Comparison of ENCODE assay signal across 15 cellular contexts in genomic region chr5:151097081-151097480, GRCh38. TPM values are rescaled to one million over a fixed set of nuclear protein-coding genes. Genes with fewer than 3 reads are reported as not detected.
DNase-seq lines count a peak whose midpoint lies in the region; ATAC-seq, FAIRE-seq and TF ChIP-seq lines count a peak whose summit lies in the region.
"Had no signal": no experiment of that assay in that cellular context is flagged by ENCODE, and none has a peak within 500 bp of the region (broad histone marks: within the 10 kb centered on the region; RNA-seq: fewer than 3 reads in every experiment).

No MANE protein-coding gene starts in this region.

- intact Hi-C loops in mammary epithelial cell (cut with micrococcal nuclease): no loop called here

- peaks cover 64% of the 10 kb centered on the region for H3K4me1 ChIP-seq in CD8-positive, alpha-beta memory T cell (ENCODE audit: insufficient read depth, low read length)
- peaks cover 88 to 94% of the 10 kb centered on the region in 2 experiments for H3K4me1 ChIP-seq in neutrophil (ENCODE audit: control insufficient read depth in 1 of 2, insufficient read depth in 1 of 2, low read depth in 1 of 2, low read length in 1 of 2)
- peaks cover 35% of the 10 kb centered on the region for H3K4me1 ChIP-seq in mammary epithelial cell (ENCODE audit: insufficient read depth, low read length)

- dilution Hi-C loops in mammary epithelial cell (cut with HindIII; ENCODE audit: low sequenced_read_pairs): loop anchor here (25.0 kb wide), 1 partner anchor 515 kb away; no protein-coding TSS in a partner anchor

- H3K4me1 Mint-ChIP-seq in CD8-positive, alpha-beta memory T cell: peaks cover 69 to 89% (median 84%) of the 10 kb centered on the region in 3 donors

- ATAC-seq in HG03280 (IDR thresholded peaks at IDR 0.05; ENCODE audit: unreplicated experiment) (no peak), GM21515 (IDR thresholded peaks at IDR 0.05; ENCODE audit: unreplicated experiment) (no peak)

- H3K9me3 ChIP-seq in CD8-positive, alpha-beta memory T cell (ENCODE audit: low read length): no peaks in the 10 kb centered on the region
- no peaks in the 10 kb centered on the region for H3K9me3 ChIP-seq in neutrophil
- no peaks in the 10 kb centered on the region for H3K9me3 ChIP-seq in mammary epithelial cell (replicated peaks; ENCODE audit: insufficient read depth, low read length)
- H3K9me3 ChIP-seq: SJCRH30 had no signal

- H3K27ac Mint-ChIP-seq in CD8-positive, alpha-beta memory T cell: peak overlapping the region; percentile 81 to 98 (median 92)

- peaks cover 0 to 4% of the 10 kb centered on the region in 2 donors for H3K27me3 Mint-ChIP-seq in CD8-positive, alpha-beta memory T cell

- H3K27ac ChIP-seq in CD8-positive, alpha-beta memory T cell (ENCODE audit: low read depth, low read length): peak overlapping the region; percentile 8
- H3K27ac ChIP-seq in neutrophil (peak overlapping the region; percentile 98), mammary epithelial cell (ENCODE audit: insufficient read depth, low read depth, low read length) (no peak overlapping the region)
- H3K27ac ChIP-seq: SJCRH30 had no signal

- H3K4me3 ChIP-seq in CD8-positive, alpha-beta memory T cell (ENCODE audit: low read length): no peak overlapping the region
- no peak overlapping the region for H3K4me3 ChIP-seq in bronchial epithelial cell (ENCODE audit: low read depth, low read length)
- peak overlapping the region; percentile 18 to 47 for H3K4me3 ChIP-seq in neutrophil (ENCODE audit: low read depth in 1 of 2, low read length in 1 of 2)
- H3K4me3 ChIP-seq in mammary epithelial cell (replicated peaks in 1 of 3; ENCODE audit: insufficient read depth in 1 of 3, low read depth in 2 of 3, low read length in 3 of 3): no peak overlapping the region
- H3K4me3 ChIP-seq: SJCRH30 had no signal

- peak in 1 of 5 donors; percentile 22 for DNase-seq in CD8-positive, alpha-beta memory T cell
- DNase-seq in NOMO-1 (lab: John Stamatoyannopoulos, UW; ENCODE audit: unreplicated experiment in 2 of 2) (peak; percentile 52 to 82), bronchial epithelial cell (ENCODE audit: low read depth) (peak; percentile 37), mammary epithelial cell (no peak), activated gamma-delta T cell treated with Interleukin-2 at 50 U/mL for 16 hours (no peak)
- DNase-seq: foreskin fibroblast; NCI-H187 treated with DMSO at 0.1 percent for 48 hours; NCI-H774; stimulated activated CD4-positive, alpha-beta T cell treated with anti-CD3 and anti-CD28 coated beads, Interleukin-2, amount 100 ng/mL, for 48 hours; stimulated activated naive CD4-positive, alpha-beta T cell treated with Interleukin-2 at 50 U/mL for 16 hours had no signal

- in situ Hi-C loops in mammary epithelial cell (cut with MboI; ENCODE audit: low sequenced_read_pairs in 2 of 2): no loop called here

- POLR2A ChIA-PET in CD8-positive, alpha-beta memory T cell (lab: Charles Lee): interaction anchor here (1.1 kb wide), 1 partner anchor 17 kb away, joined by 4 read pairs; the partner anchor contains the start of gene TNIP1

- 100% methylated on average over 5 of the region's 6 CpGs for WGBS in mammary epithelial cell (ENCODE audit: low coverage, missing lambda C conversion rate)

- H2AFZ ChIP-seq in mammary epithelial cell (ENCODE audit: low read depth, low read length): no peak overlapping the region

- no peaks in the 10 kb centered on the region for H3K9me3 Mint-ChIP-seq in CD8-positive, alpha-beta memory T cell

- H3K9ac ChIP-seq in mammary epithelial cell (ENCODE audit: insufficient read depth, low read length): no peak overlapping the region

- CTCF ChIA-PET in CD8-positive, alpha-beta memory T cell (lab: Charles Lee): interaction anchor here (0.9 to 7.2 kb wide), 6 partner anchors 10 to 46 kb away, joined by 3 to 55 read pairs (median 4); no protein-coding TSS in a partner anchor
- CTCF ChIA-PET in mammary epithelial cell (lab: Charles Lee; ENCODE audit: low non-redundant PET): no interaction called here

- no peak for TF ChIP-seq CTCF in bronchial epithelial cell (IDR thresholded peaks at IDR 0.05; ENCODE audit: insufficient read depth, low read length, severe bottlenecking)
- no peak for TF ChIP-seq CTCF in neutrophil (IDR thresholded peaks at IDR 0.05)
- TF ChIP-seq CTCF in mammary epithelial cell (conservative IDR thresholded peaks at IDR 0.05 in 1 of 2, IDR thresholded peaks at IDR 0.05 in 1 of 2; ENCODE audit: extremely low read depth in 1 of 2, insufficient read depth in 1 of 2, low read depth in 1 of 2, low read length in 2 of 2): no peak

- peak overlapping the region in 3 of 7 donors; percentile 15 to 31 (median 26) for H3K4me3 Mint-ChIP-seq in CD8-positive, alpha-beta memory T cell

- BruUV-seq in mammary epithelial cell (replicated peaks; lab: Mats Ljungman, UMichigan): no TSS peak

- peaks cover 14% of the 10 kb centered on the region for H3K36me3 ChIP-seq in CD8-positive, alpha-beta memory T cell (ENCODE audit: insufficient read depth, low read length)
- no peaks in the 10 kb centered on the region for H3K36me3 ChIP-seq in bronchial epithelial cell (ENCODE audit: control insufficient read depth, insufficient read depth, low read length)
- H3K36me3 ChIP-seq in neutrophil: no peaks in the 10 kb centered on the region
- H3K36me3 ChIP-seq in mammary epithelial cell (ENCODE audit: insufficient read depth, low read length): no peaks in the 10 kb centered on the region

- H3K79me2 ChIP-seq in mammary epithelial cell (ENCODE audit: insufficient read depth, low read length): no peaks in the 10 kb centered on the region

- no peak for FAIRE-seq in bronchial epithelial cell (lab: Jason Lieb, UNC)
- FAIRE-seq: H1 had no signal

- no peaks in the 10 kb centered on the region for H4K20me1 ChIP-seq in mammary epithelial cell (ENCODE audit: insufficient read depth, low read length)

- peaks cover 0 to 31% (median 5%) of the 10 kb centered on the region in 3 donors for H3K36me3 Mint-ChIP-seq in CD8-positive, alpha-beta memory T cell

- H3K27me3 ChIP-seq in CD8-positive, alpha-beta memory T cell (ENCODE audit: insufficient read depth, low read length, poor library complexity, severe bottlenecking): no peaks in the 10 kb centered on the region
- no peaks in the 10 kb centered on the region for H3K27me3 ChIP-seq in bronchial epithelial cell (ENCODE audit: control insufficient read depth, insufficient read depth, low read length)
- no peaks in the 10 kb centered on the region for H3K27me3 ChIP-seq in neutrophil
- no peaks in the 10 kb centered on the region for H3K27me3 ChIP-seq in mammary epithelial cell (ENCODE audit: insufficient read depth, low read length)
- H3K27me3 ChIP-seq: SJCRH30 had no signal

- H3K4me2 ChIP-seq in mammary epithelial cell (ENCODE audit: insufficient read depth, low read depth, low read length): no peak overlapping the region

RNA-seq across cellular contexts. Expression of gene TNIP1, which starts 16.2 kb away (rescaled TPM):
- 100 to 1,000 TPM; 212 to 213 TPM for total RNA-seq in CD8-positive, alpha-beta memory T cell
- 62.4 TPM for polyA plus RNA-seq in CD8-positive, alpha-beta memory T cell
- total RNA-seq in bronchial epithelial cell (65.6 and 75.3 TPM in 2 replicates), mammary epithelial cell (100 to 1,000 TPM in 1 of 2 donors, 10 to 100 TPM in 1; 74.3 to 247 TPM)
- 118 TPM for polyA plus RNA-seq in mammary epithelial cell
- 137 TPM for polyA minus RNA-seq in mammary epithelial cell

Comparison
In these comparisons a context has a peak if more than half of its experiments do, and no peak if none do; other contexts are left out.
1. DNase-seq: peak in NOMO-1 (2 of 2) and bronchial epithelial cell (single experiment); none in mammary epithelial cell (single experiment) and activated gamma-delta T cell treated with Interleukin-2 at 50 U/mL for 16 hours (single experiment).
2. H3K4me3 ChIP-seq: peak in neutrophil (2 of 2); none in CD8-positive, alpha-beta memory T cell (single experiment), bronchial epithelial cell (single experiment) and mammary epithelial cell (0 of 3).